In the genomic region with DNA sequence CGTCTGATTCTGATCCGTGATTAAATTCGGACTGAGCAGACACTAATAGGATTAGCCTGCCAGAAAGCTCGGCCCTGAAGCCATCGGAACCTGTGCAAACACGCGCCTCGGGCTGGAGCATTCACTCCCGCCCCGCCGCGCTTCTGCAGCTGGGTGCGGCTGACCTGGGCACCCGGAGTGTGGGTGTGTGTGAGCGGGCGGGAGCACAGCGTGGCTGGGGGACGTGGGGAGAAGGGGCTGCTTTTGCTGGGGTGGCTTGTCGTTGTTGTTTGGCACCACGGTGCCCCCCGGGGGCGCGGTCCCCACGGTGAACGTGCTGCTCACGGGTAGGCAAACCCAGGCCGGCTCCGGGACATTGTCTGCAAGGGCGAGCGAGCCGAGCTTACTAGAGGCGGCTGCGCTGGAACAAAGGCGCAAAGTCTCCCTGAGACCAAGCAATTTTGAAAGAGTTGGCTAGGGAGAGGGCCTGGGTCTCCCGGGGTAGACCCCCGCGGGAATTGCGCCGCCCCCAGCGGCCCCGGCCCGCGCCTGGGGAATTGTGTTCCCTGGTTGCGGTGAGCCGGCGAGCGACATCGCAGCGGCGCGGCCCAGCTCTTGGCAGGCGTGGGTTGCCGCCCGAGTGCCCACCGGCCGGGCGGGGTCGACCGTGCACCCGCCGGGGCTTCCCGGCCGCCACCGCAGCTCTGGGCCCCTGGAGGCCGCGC, we compare ENCODE assay signal across 8 cellular contexts. TPM values are rescaled to one million over a fixed set of nuclear protein-coding genes. Genes with fewer than 3 reads are reported as not detected.
DNase-seq lines count a peak whose midpoint lies in the region; ATAC-seq, FAIRE-seq and TF ChIP-seq lines count a peak whose summit lies in the region.

No MANE protein-coding gene starts in this region.

- 70% methylated on average over 2 of the region's 66 CpGs; no CpG with 5 or more reads in 1 of the 2 donors for WGBS in gastroesophageal sphincter (ENCODE audit: low coverage in 1 of 2), 2 donors

- H3K9me3 Mint-ChIP-seq in activated T-cell treated with anti-CD3 and anti-CD28 coated beads, Interleukin-2, amount 50 U/mL, for 4 hours = no peaks in the 10 kb centered on the region

- ATAC-seq in activated T-cell treated with anti-CD3 and anti-CD28 coated beads, Interleukin-2, amount 50 U/mL, for 4 hours = peak in 1 of 2 donors; percentile 6
- ATAC-seq in gastroesophageal sphincter (no peak), GM18502 (IDR thresholded peaks at IDR 0.05; ENCODE audit: poor library complexity, unreplicated experiment) (no peak)

- H3K27me3 ChIP-seq in gastroesophageal sphincter (no peaks in the 10 kb centered on the region), neutrophil (peaks cover 80% of the 10 kb centered on the region)

- peaks cover 28% of the 10 kb centered on the region for H3K4me1 Mint-ChIP-seq in activated T-cell treated with anti-CD3 and anti-CD28 coated beads, Interleukin-2, amount 50 U/mL, for 4 hours (ENCODE audit: low read depth)

- TF ChIP-seq CTCF in AG04449 (IDR thresholded peaks at IDR 0.05; ENCODE audit: insufficient read depth, low read length, missing control alignments) (no peak), gastroesophageal sphincter (IDR thresholded peaks at IDR 0.05) (no peak), neutrophil (IDR thresholded peaks at IDR 0.05) (no peak)

- no peak for FAIRE-seq in GM19239 (lab: Jason Lieb, UNC)

- H3K4me1 ChIP-seq in gastroesophageal sphincter (peaks cover 0 to 21% (median 9%) of the 10 kb centered on the region in 3 donors), neutrophil (ENCODE audit: control insufficient read depth in 1 of 2, insufficient read depth in 1 of 2, low read depth in 1 of 2, low read length in 1 of 2) (peaks cover 38 to 48% of the 10 kb centered on the region in 2 experiments)

- no peak for TF ChIP-seq POLR2A in gastroesophageal sphincter (IDR thresholded peaks at IDR 0.05)

- DNase-seq in AG04449 (ENCODE audit: low read depth, low spot score) (no peak), HK-2 (ENCODE audit: unreplicated experiment) (peak; percentile 41), GM19239 (ENCODE audit: insufficient read length, low spot score) (no peak), Ammon's horn (ENCODE audit: low spot score) (no peak)
- DNase-seq in activated T-cell treated with anti-CD3 and anti-CD28 coated beads, Interleukin-2, amount 50 U/mL, for 4 hours = no peak

- no peaks in the 10 kb centered on the region for H3K36me3 ChIP-seq in gastroesophageal sphincter
- H3K36me3 ChIP-seq in neutrophil = no peaks in the 10 kb centered on the region

- peak overlapping the region; percentile 74 for H3K4me3 Mint-ChIP-seq in activated T-cell treated with anti-CD3 and anti-CD28 coated beads, Interleukin-2, amount 50 U/mL, for 4 hours

- H3K9me3 ChIP-seq in gastroesophageal sphincter (no peaks in the 10 kb centered on the region), neutrophil (no peaks in the 10 kb centered on the region)

- H3K36me3 Mint-ChIP-seq in activated T-cell treated with anti-CD3 and anti-CD28 coated beads, Interleukin-2, amount 50 U/mL, for 4 hours (ENCODE audit: insufficient read depth) = no peaks in the 10 kb centered on the region

- H3K27ac ChIP-seq in gastroesophageal sphincter (peak overlapping the region; percentile 34 to 91 (median 86)), neutrophil (no peak overlapping the region)

- CTCF ChIA-PET in AG04449 (lab: Yijun Ruan, JAX) = interaction anchor here (0.6 to 2.7 kb wide), 18 partner anchors 12 to 416 kb away, joined by 3 to 13 read pairs (median 3); no protein-coding TSS in a partner anchor

- no peak for TF ChIP-seq EP300 in gastroesophageal sphincter (IDR thresholded peaks at IDR 0.05)

- POLR2A ChIA-PET in AG04449 (lab: Yijun Ruan, JAX) = interaction anchor here (0.5 to 1.4 kb wide), 3 partner anchors 302 to 339 kb away, joined by 3 to 4 read pairs (median 3); no protein-coding TSS in a partner anchor

- H3K27me3 Mint-ChIP-seq in activated T-cell treated with anti-CD3 and anti-CD28 coated beads, Interleukin-2, amount 50 U/mL, for 4 hours (ENCODE audit: low read depth) = peaks cover 22% of the 10 kb centered on the region

- H3K4me3 ChIP-seq in AG04449 (ENCODE audit: low read depth, low read length) (peak overlapping the region; percentile 70), gastroesophageal sphincter (peak overlapping the region; percentile 48 to 66), neutrophil (ENCODE audit: low read depth in 1 of 2, low read length in 1 of 2) (peak overlapping the region; percentile 29 to 67)

RNA-seq across cellular contexts. Expression of a gene that starts 1.4 kb away (rescaled TPM):
- total RNA-seq in activated T-cell treated with anti-CD3 and anti-CD28 coated beads, Interleukin-2, amount 50 U/mL, for 4 hours = 1 to 10 TPM; 5.8 to 6.1 (median 6.1) TPM
- total RNA-seq in gastroesophageal sphincter = 1 to 10 TPM; 2.2 to 7.3 (median 3.9) TPM
